Comparison of ENCODE assay signal across 8 cellular contexts in the genomic region with DNA sequence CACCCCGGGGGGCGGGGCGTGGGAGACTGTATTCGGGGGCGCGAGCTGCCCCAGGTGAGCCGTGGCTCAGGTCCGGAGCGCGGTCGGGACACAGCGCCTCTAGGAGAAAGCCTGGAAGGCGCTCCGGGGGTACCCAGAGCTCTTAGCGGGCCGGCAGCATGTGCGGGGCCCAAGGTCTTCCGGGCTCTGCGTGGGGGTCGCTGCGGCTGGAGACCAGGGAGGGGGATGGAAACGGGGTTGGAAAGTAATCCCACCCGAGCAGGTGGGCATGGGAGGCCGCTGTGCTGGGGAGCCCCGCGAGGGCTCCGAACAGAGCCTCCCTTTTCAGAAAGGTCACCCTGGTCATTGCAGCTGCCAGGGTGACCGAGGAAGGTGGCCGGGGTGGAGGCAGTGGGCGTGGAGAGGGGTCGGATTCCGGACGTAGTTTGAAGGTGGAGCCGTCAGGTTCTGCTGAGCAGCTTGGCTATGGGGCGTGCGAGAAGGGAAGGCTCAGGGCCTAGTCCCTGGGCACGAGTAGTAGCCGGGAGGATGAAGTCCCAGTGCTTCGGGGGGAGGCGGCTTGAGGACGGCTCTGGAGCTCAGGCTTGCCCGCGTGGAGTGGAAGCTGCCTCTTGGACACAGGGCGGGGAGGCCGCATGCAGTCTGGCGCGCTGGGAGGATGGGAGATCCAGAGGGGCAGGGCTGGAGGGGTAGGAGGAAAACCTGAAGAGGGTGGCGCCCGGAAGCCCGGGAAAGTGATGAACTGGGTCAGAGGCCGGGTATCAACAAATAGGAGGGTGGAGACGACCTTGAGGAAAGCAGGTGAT. TPM values are rescaled to one million over a fixed set of nuclear protein-coding genes. Genes with fewer than 3 reads are reported as not detected.
A peak's percentile ranks its signal among the peaks of the same experiment; 100 is the strongest.
DNase-seq lines count a peak whose midpoint lies in the region; ATAC-seq and TF ChIP-seq lines count a peak whose summit lies in the region.

A gene (plus strand): TSS at position 31 of the 806 bp plus-strand sequence. CDS start 9,510 bp downstream, outside the sequence.

- BruUV-seq in OCI-LY7 (replicated peaks; lab: Mats Ljungman, UMichigan), result no TSS peak

- no peaks in the 10 kb centered on the region for H3K27me3 ChIP-seq in muscle layer of colon (ENCODE audit: control insufficient read depth in 1 of 2, insufficient read depth in 2 of 2, low read length in 2 of 2)

- H3K9me3 ChIP-seq in OCI-LY7 (ENCODE audit: low read length), result peaks cover 18% of the 10 kb centered on the region
- H3K9me3 ChIP-seq in muscle layer of colon (ENCODE audit: low read length), result no peaks in the 10 kb centered on the region

- no peak for TF ChIP-seq CTCF in OCI-LY7 (conservative IDR thresholded peaks at IDR 0.05; ENCODE audit: low read length)

- POLR2A ChIA-PET in OCI-LY7 (lab: Charles Lee), result interaction anchor here (0.5 to 5.3 kb wide), 20 partner anchors 13 to 276 kb away, joined by 3 to 39 read pairs (median 4); a partner anchor contains a TSS

- ATAC-seq in GM21526 (IDR thresholded peaks at IDR 0.05; ENCODE audit: low FRiP score, unreplicated experiment), result peak; percentile 55

- peak; percentile 73 for TF ChIP-seq POLR2A in erythroblast (IDR thresholded peaks at IDR 0.05; ENCODE audit: low read length)

- H3K4me3 ChIP-seq in OCI-LY7 (ENCODE audit: low read depth, low read length, poor library complexity, severe bottlenecking) (peak within 1 kb of the TSS; percentile 76), muscle layer of colon (ENCODE audit: low read depth in 1 of 2, low read length in 2 of 2) (peak within 1 kb of the TSS; percentile 91 to 100)

- peak within 1 kb of the TSS; percentile 85 for H3K9ac ChIP-seq in muscle layer of colon (ENCODE audit: low read length)

- peak within 1 kb of the TSS; percentile 96 for H3K4me2 ChIP-seq in OCI-LY7 (ENCODE audit: low read length)

- H4K20me1 ChIP-seq in OCI-LY7 (ENCODE audit: insufficient read depth, low read length), result no peaks in the 10 kb centered on the region

- intact Hi-C loops in OCI-LY7 (cut with micrococcal nuclease; ENCODE audit: unreplicated experiment), result loop anchor here (1.0 to 5.0 kb wide), 9 partner anchors 41 to 240 kb away; a partner anchor contains a TSS

- H3K36me3 ChIP-seq in OCI-LY7 (ENCODE audit: insufficient read depth, low read length) (peaks cover 8% of the 10 kb centered on the region), muscle layer of colon (ENCODE audit: insufficient read depth, low read length) (no peaks in the 10 kb centered on the region)

- DNase-seq in DMS153 (lab: John Stamatoyannopoulos, UW) (peak; percentile 69), HuH-7 (ENCODE audit: low spot score) (peak; percentile 78), OCI-LY7 (ENCODE audit: low spot score) (peak; percentile 89), activated T-cell treated with anti-CD3 and anti-CD28 coated beads for 4 hours (peak; percentile 43), erythroblast (lab: John Stamatoyannopoulos, UW) (peak; percentile 86 to 89)
- DNase-seq in stimulated activated CD8-positive, alpha-beta memory T cell treated with anti-CD3 and anti-CD28 coated beads, Interleukin-7, amount 100 ng/mL, for 4 hours (ENCODE audit: low read depth in 2 of 2), result peak; percentile 39 to 56

- CTCF ChIA-PET in OCI-LY7 (lab: Charles Lee; ENCODE audit: unreplicated experiment), result interaction anchor here (0.7 to 1.4 kb wide), 8 partner anchors 12 to 122 kb away, joined by 3 to 6 read pairs (median 4); no protein-coding TSS in a partner anchor

- H3K9me2 ChIP-seq in OCI-LY7 (ENCODE audit: insufficient read depth, low read length), result no peaks in the 10 kb centered on the region

- H3K27ac ChIP-seq in OCI-LY7 (ENCODE audit: low read depth, low read length, poor library complexity, severe bottlenecking) (peak within 1 kb of the TSS; percentile 89), muscle layer of colon (ENCODE audit: low read depth, low read length) (peak within 1 kb of the TSS; percentile 88)

- H3K4me1 ChIP-seq in OCI-LY7 (ENCODE audit: insufficient read depth, low read length, poor library complexity, severe bottlenecking), result peaks cover 23% of the 10 kb centered on the region
- peaks cover 8% of the 10 kb centered on the region for H3K4me1 ChIP-seq in muscle layer of colon (ENCODE audit: insufficient read depth, low read length)

- peaks cover 16% of the 10 kb centered on the region; the same call in 1 of the 2 replicates for H3K79me2 ChIP-seq in OCI-LY7 (ENCODE audit: insufficient read depth, low read depth, low read length)

- H2AFZ ChIP-seq in OCI-LY7 (ENCODE audit: low read length), result peak within 1 kb of the TSS; percentile 91

RNA-seq across cellular contexts. Expression of the gene that starts here (rescaled TPM):
- 13.5 and 17.6 TPM in 2 replicates for total RNA-seq in OCI-LY7 (2014; rRNA removed; shearing (Covaris generic))
- 23.6 and 30.5 TPM in 2 replicates for total RNA-seq in OCI-LY7 (2022)

Comparison
In these comparisons a context has a peak if more than half of its experiments do, and no peak if none do; other contexts are left out.
1. Peak in every context shown above with its lines: DNase-seq, ATAC-seq, H3K4me3 ChIP-seq and H3K27ac ChIP-seq.